Comparison of ENCODE assay signal across 8 cellular contexts in the genomic region with DNA sequence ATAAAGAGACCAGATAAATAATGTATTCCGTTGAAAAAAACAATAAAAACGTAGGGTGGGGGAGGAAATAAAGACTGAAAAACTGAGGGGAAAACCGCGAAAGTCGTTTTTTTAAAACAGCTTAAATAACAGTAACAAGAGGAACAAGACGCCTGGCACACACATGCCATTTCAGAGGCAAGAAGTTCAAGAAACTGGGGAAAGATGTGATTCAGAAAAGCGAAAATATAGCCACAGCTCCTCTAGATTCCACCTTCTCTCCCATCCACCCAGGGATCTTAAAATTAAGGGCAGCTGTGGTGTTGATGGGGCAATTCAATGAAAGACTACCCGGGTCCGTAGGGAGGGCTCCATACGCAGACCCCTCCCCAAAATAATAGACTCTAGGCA. TPM values are rescaled to one million over a fixed set of nuclear protein-coding genes. Genes with fewer than 3 reads are reported as not detected.
DNase-seq lines count a peak whose midpoint lies in the region; ATAC-seq and TF ChIP-seq lines count a peak whose summit lies in the region.

No MANE protein-coding gene starts in this region.

- H3K27me3 Mint-ChIP-seq in activated CD8-positive, alpha-beta T cell treated with anti-CD3 and anti-CD28 coated beads for 36 hours, result no peaks in the 10 kb centered on the region

- no peak for ATAC-seq in activated CD8-positive, alpha-beta T cell treated with anti-CD3 and anti-CD28 coated beads for 36 hours
- no peak for ATAC-seq in GM21360 (IDR thresholded peaks at IDR 0.05; ENCODE audit: unreplicated experiment)

- H3K9me3 Mint-ChIP-seq in activated CD8-positive, alpha-beta T cell treated with anti-CD3 and anti-CD28 coated beads for 36 hours, result peaks cover 4% of the 10 kb centered on the region

- H3K4me3 Mint-ChIP-seq in activated CD8-positive, alpha-beta T cell treated with anti-CD3 and anti-CD28 coated beads for 36 hours, result peak overlapping the region; percentile 80

- H3K27ac ChIP-seq in iPS-20b (ENCODE audit: low read length) (no peak overlapping the region), stomach (peak overlapping the region in 4 of 5 donors; percentile 84 to 91 (median 87))

- POLR2A ChIA-PET in activated CD8-positive, alpha-beta T cell treated with anti-CD3 and anti-CD28 coated beads for 36 hours (lab: Charles Lee), result no interaction called here

- no peak overlapping the region for H3K9ac ChIP-seq in iPS-20b (ENCODE audit: low read depth, low read length)

- intact Hi-C loops in activated CD8-positive, alpha-beta T cell treated with anti-CD3 and anti-CD28 coated beads for 36 hours (cut with micrococcal nuclease), result no loop called here
- intact Hi-C loops in stomach (cut with DNase I; ENCODE audit: low total_unique reads), result no loop called here

- H3K36me3 ChIP-seq in iPS-20b (ENCODE audit: insufficient read depth, low read depth, low read length), result no peaks in the 10 kb centered on the region
- H3K36me3 ChIP-seq in stomach, result no peaks in the 10 kb centered on the region

- 18 to 24% (median 20%) methylated on average over 10 of the region's 10 CpGs for WGBS in stomach, 5 donors

- peaks cover 23% of the 10 kb centered on the region for H3K4me1 Mint-ChIP-seq in activated CD8-positive, alpha-beta T cell treated with anti-CD3 and anti-CD28 coated beads for 36 hours (ENCODE audit: low read depth)

- H3K27me3 ChIP-seq in iPS-20b (ENCODE audit: insufficient read depth, low read length) (peaks cover 30% of the 10 kb centered on the region), stomach (no peaks in the 10 kb centered on the region)

- H3K4me1 ChIP-seq in iPS-20b (ENCODE audit: insufficient read depth, low read length), result peaks cover 14% of the 10 kb centered on the region; the same call in 1 of the 2 replicates
- H3K4me1 ChIP-seq in stomach, result peaks cover 0 to 40% (median 15%) of the 10 kb centered on the region in 4 donors

- no peak for TF ChIP-seq POLR2A in stomach (IDR thresholded peaks at IDR 0.05)

- CTCF ChIA-PET in activated CD8-positive, alpha-beta T cell treated with anti-CD3 and anti-CD28 coated beads for 36 hours (lab: Charles Lee), result no interaction called here

- H3K4me3 ChIP-seq in iPS-20b (ENCODE audit: low read length) (peak overlapping the region; percentile 80), stomach (peak overlapping the region; percentile 79 to 99 (median 97))

- TF ChIP-seq CTCF in activated CD8-positive, alpha-beta T cell treated with anti-CD3 and anti-CD28 coated beads for 36 hours (IDR thresholded peaks at IDR 0.05), result no peak
- TF ChIP-seq CTCF in stomach (IDR thresholded peaks at IDR 0.05) (no peak), GM10266 (IDR thresholded peaks at IDR 0.05; ENCODE audit: control insufficient read depth, insufficient read depth, low read depth, missing control alignments) (no peak)

- no peaks in the 10 kb centered on the region for H3K36me3 Mint-ChIP-seq in activated CD8-positive, alpha-beta T cell treated with anti-CD3 and anti-CD28 coated beads for 36 hours (ENCODE audit: low read depth)

- H3K9me3 ChIP-seq in iPS-20b (ENCODE audit: insufficient read depth, low read depth, low read length) (no peaks in the 10 kb centered on the region), stomach (no peaks in the 10 kb centered on the region)

- peak; percentile 36 for DNase-seq in SIG-M5 treated with dmso at 0.1 percent for 504 hours (lab: John Stamatoyannopoulos, UW; ENCODE audit: unreplicated experiment)
- DNase-seq in SIG-M5 (lab: John Stamatoyannopoulos, UW), result no peak
- peak; percentile 12 for DNase-seq in activated CD8-positive, alpha-beta T cell treated with anti-CD3 and anti-CD28 coated beads for 36 hours
- no peak for DNase-seq in stomach
- DNase-seq in NCI-H2107 (lab: John Stamatoyannopoulos, UW), result no peak
- no peak for DNase-seq in GM10266 (ENCODE audit: extremely low spot score)

- no peak overlapping the region for H3K27ac Mint-ChIP-seq in activated CD8-positive, alpha-beta T cell treated with anti-CD3 and anti-CD28 coated beads for 36 hours

- no peak for TF ChIP-seq EP300 in stomach (IDR thresholded peaks at IDR 0.05)

RNA-seq across cellular contexts. Expression of a gene that starts 1.3 kb away (rescaled TPM):
- 10 to 100 TPM; 30.6 to 33.3 TPM for total RNA-seq in activated CD8-positive, alpha-beta T cell treated with anti-CD3 and anti-CD28 coated beads for 36 hours
- 100 to 1,000 TPM in 2 of 5 donors, 10 to 100 TPM in 3; 18.2 to 238 (median 36.5) TPM for total RNA-seq in stomach
- 10 to 100 TPM; 12.5 to 28.9 (median 28.6) TPM for polyA plus RNA-seq in stomach

Comparison
In these comparisons a context has a peak if more than half of its experiments do, and no peak if none do; other contexts are left out.
1. DNase-seq: peak in SIG-M5 treated with dmso at 0.1 percent for 504 hours (single experiment) and activated CD8-positive, alpha-beta T cell treated with anti-CD3 and anti-CD28 coated beads for 36 hours (single experiment); none in SIG-M5 (single experiment), stomach (single experiment), NCI-H2107 (single experiment) and GM10266 (single experiment).